In the genomic region with DNA sequence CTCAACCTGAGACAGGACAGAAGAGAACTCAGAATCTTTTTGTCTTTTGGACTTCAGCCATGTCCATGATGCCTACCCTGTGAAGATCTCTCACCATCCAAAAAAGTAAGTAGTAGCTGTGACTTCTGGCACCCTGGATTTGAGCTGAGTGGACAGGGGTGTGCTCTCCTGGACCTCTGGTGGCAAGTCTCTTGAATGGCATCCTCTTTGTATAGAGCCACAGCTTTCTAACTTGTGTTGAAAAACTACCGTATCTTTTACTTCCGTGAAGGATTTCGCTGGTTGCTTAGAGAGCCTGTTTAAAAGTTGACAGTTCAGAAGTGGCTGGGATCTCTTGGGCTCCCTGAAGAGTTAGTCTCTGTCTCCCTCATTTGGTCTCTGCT, we compare ENCODE assay signal across 8 cellular contexts. TPM values are rescaled to one million over a fixed set of nuclear protein-coding genes. Genes with fewer than 3 reads are reported as not detected.
DNase-seq lines count a peak whose midpoint lies in the region; TF ChIP-seq lines count a peak whose summit lies in the region.

No MANE protein-coding gene starts in this region.

- H3K27ac Mint-ChIP-seq in T-helper 2 cell treated with Interferon-gamma antibody and Interleukin-4, amounts not matched to agents 5 μg/mL and 100 μg/mL, for 36 hours: peak overlapping the region; percentile 98
- H3K27ac Mint-ChIP-seq in type B pancreatic cell: peak overlapping the region; percentile 94

- no peaks in the 10 kb centered on the region for H3K27me3 ChIP-seq in H7 (ENCODE audit: control insufficient read depth, insufficient read depth, low read length)

- H3K36me3 Mint-ChIP-seq in T-helper 2 cell treated with Interferon-gamma antibody and Interleukin-4, amounts not matched to agents 5 μg/mL and 100 μg/mL, for 36 hours (ENCODE audit: low read depth): peaks cover 31% of the 10 kb centered on the region
- H3K36me3 Mint-ChIP-seq in type B pancreatic cell: peaks cover 8% of the 10 kb centered on the region

- H3K36me3 ChIP-seq in H7 (replicated peaks; ENCODE audit: control insufficient read depth, insufficient read depth, low read length): peaks cover 22% of the 10 kb centered on the region

- peak; percentile 16 for DNase-seq in stimulated activated CD4-positive, alpha-beta T cell treated with anti-CD3 and anti-CD28 coated beads, Interleukin-15, amount 100 ng/mL, for 24 hours
- no peak for DNase-seq in stimulated activated CD4-positive, alpha-beta T cell treated with anti-CD3 and anti-CD28 coated beads, Interleukin-4, amount 100 ng/mL, for 4 hours
- DNase-seq in T-helper 2 cell treated with Interferon-gamma antibody and Interleukin-4, amounts not matched to agents 5 μg/mL and 100 μg/mL, for 36 hours (ENCODE audit: low spot score): no peak
- peak; percentile 42 for DNase-seq in foreskin melanocyte
- DNase-seq in type B pancreatic cell (ENCODE audit: extremely low spot score, unreplicated experiment): no peak
- DNase-seq in H7: no peak
- DNase-seq in H4 (ENCODE audit: low spot score): no peak
- DNase-seq in ACHN: no peak

- H3K4me1 Mint-ChIP-seq in T-helper 2 cell treated with Interferon-gamma antibody and Interleukin-4, amounts not matched to agents 5 μg/mL and 100 μg/mL, for 36 hours (ENCODE audit: low read depth): peaks cover 32% of the 10 kb centered on the region
- H3K4me1 Mint-ChIP-seq in type B pancreatic cell (ENCODE audit: unreplicated experiment): peaks cover 21% of the 10 kb centered on the region

- no peak overlapping the region for H3K4me3 ChIP-seq in H7 (ENCODE audit: insufficient read depth, low read depth, low read length)

- peak; percentile 57 for TF ChIP-seq CTCF in type B pancreatic cell (conservative IDR thresholded peaks at IDR 0.05)

- H3K27me3 Mint-ChIP-seq in T-helper 2 cell treated with Interferon-gamma antibody and Interleukin-4, amounts not matched to agents 5 μg/mL and 100 μg/mL, for 36 hours (ENCODE audit: low read depth): no peaks in the 10 kb centered on the region
- no peaks in the 10 kb centered on the region for H3K27me3 Mint-ChIP-seq in type B pancreatic cell

- in situ Hi-C loops in ACHN (cut with HindIII; ENCODE audit: low pct_ligation_motif_present, low pct_unique_long_range_greater_than_20kb, low sequenced_read_pairs): no loop called here

- peak overlapping the region; percentile 92 for H3K4me3 Mint-ChIP-seq in T-helper 2 cell treated with Interferon-gamma antibody and Interleukin-4, amounts not matched to agents 5 μg/mL and 100 μg/mL, for 36 hours
- peak overlapping the region; percentile 99 for H3K4me3 Mint-ChIP-seq in type B pancreatic cell

- H3K9me3 Mint-ChIP-seq in T-helper 2 cell treated with Interferon-gamma antibody and Interleukin-4, amounts not matched to agents 5 μg/mL and 100 μg/mL, for 36 hours: no peaks in the 10 kb centered on the region
- H3K9me3 Mint-ChIP-seq in type B pancreatic cell: no peaks in the 10 kb centered on the region

RNA-seq across cellular contexts. Expression of a gene that starts 1.8 kb away (rescaled TPM):
- 71.4 and 72.3 TPM in 2 replicates for total RNA-seq in type B pancreatic cell (ENCODE audit: low replicate concordance)
- 84.1 and 85.8 TPM in 2 replicates for total RNA-seq in H7 (2014; rRNA removed; shearing (Covaris generic))
- total RNA-seq in H4 (2014; rRNA removed; shearing (Covaris generic)): 38.4 and 40.1 TPM in 2 replicates

RNA-seq across cellular contexts. Expression of a gene that starts 37.3 kb away (rescaled TPM):
- total RNA-seq in type B pancreatic cell (ENCODE audit: low replicate concordance): 24.0 and 37.6 TPM in 2 replicates
- total RNA-seq in H7 (2014; rRNA removed; shearing (Covaris generic)): 165 and 172 TPM in 2 replicates
- total RNA-seq in H4 (2014; rRNA removed; shearing (Covaris generic)): 15.3 and 18.6 TPM in 2 replicates

RNA-seq across cellular contexts. Expression of a gene that starts 47.5 kb away (rescaled TPM):
- 81.8 and 110 TPM in 2 replicates for total RNA-seq in type B pancreatic cell (ENCODE audit: low replicate concordance)
- 90.7 and 103 TPM in 2 replicates for total RNA-seq in H7 (2014; rRNA removed; shearing (Covaris generic))
- total RNA-seq in H4 (2014; rRNA removed; shearing (Covaris generic)): 105 and 112 TPM in 2 replicates

RNA-seq across cellular contexts. Expression of a gene that starts 55.8 kb away (rescaled TPM):
- total RNA-seq in type B pancreatic cell (ENCODE audit: low replicate concordance): 39.5 and 50.3 TPM in 2 replicates
- 105 and 113 TPM in 2 replicates for total RNA-seq in H7 (2014; rRNA removed; shearing (Covaris generic))
- total RNA-seq in H4 (2014; rRNA removed; shearing (Covaris generic)): 29.9 and 38.9 TPM in 2 replicates

Comparison
In these comparisons a context has a peak if more than half of its experiments do, and no peak if none do; other contexts are left out.
1. DNase-seq: peak in stimulated activated CD4-positive, alpha-beta T cell treated with anti-CD3 and anti-CD28 coated beads, Interleukin-15, amount 100 ng/mL, for 24 hours (single experiment) and foreskin melanocyte (single experiment); none in stimulated activated CD4-positive, alpha-beta T cell treated with anti-CD3 and anti-CD28 coated beads, Interleukin-4, amount 100 ng/mL, for 4 hours (0 of 2), T-helper 2 cell treated with Interferon-gamma antibody and Interleukin-4, amounts not matched to agents 5 μg/mL and 100 μg/mL, for 36 hours (single experiment), type B pancreatic cell (single experiment), H7 (single experiment), H4 (single experiment) and ACHN (single experiment).